Comparison of ENCODE assay signal across 1 cellular context in the genomic region with DNA sequence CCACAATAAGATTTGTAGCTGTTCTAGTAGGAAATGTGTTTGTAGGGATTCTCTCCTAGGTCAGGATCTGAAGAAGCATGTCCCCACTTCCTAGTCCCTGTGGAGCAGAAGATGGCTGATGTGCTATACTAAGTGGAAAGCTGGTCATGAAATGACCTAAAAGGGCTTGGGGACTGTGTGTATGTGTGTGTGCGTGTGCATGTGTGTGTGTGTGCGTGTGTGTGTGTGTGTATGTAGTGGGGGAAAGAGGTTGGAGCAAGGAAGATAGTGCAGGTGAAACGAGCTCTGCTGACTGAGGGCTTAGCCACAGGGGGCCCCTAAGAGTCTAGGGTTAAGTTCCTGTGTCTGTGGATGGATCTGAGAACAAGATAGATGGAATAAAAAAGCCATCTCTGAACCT.
A peak's percentile ranks its signal among the peaks of the same experiment; 100 is the strongest.
TF ChIP-seq lines count a peak whose summit lies in the region.

No MANE protein-coding gene starts in this region.

TF ChIP-seq in K562, 482 proteins besides CTCF, POLR2A, EP300 and RAD21 (continued from another document):
- TF ChIP-seq TAF7 (tag; IDR thresholded peaks at IDR 0.05): peak; percentile 25; the same call in 1 of the 2 replicates
- peak; percentile 51 for TF ChIP-seq ARID1B (IDR thresholded peaks at IDR 0.05)
- TF ChIP-seq, protein P1, sequence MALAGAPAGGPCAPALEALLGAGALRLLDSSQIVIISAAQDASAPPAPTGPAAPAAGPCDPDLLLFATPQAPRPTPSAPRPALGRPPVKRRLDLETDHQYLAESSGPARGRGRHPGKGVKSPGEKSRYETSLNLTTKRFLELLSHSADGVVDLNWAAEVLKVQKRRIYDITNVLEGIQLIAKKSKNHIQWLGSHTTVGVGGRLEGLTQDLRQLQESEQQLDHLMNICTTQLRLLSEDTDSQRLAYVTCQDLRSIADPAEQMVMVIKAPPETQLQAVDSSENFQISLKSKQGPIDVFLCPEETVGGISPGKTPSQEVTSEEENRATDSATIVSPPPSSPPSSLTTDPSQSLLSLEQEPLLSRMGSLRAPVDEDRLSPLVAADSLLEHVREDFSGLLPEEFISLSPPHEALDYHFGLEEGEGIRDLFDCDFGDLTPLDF (CRISPR knock-in tag; IDR thresholded peaks at IDR 0.05): no peak
- TF ChIP-seq, protein P2, sequence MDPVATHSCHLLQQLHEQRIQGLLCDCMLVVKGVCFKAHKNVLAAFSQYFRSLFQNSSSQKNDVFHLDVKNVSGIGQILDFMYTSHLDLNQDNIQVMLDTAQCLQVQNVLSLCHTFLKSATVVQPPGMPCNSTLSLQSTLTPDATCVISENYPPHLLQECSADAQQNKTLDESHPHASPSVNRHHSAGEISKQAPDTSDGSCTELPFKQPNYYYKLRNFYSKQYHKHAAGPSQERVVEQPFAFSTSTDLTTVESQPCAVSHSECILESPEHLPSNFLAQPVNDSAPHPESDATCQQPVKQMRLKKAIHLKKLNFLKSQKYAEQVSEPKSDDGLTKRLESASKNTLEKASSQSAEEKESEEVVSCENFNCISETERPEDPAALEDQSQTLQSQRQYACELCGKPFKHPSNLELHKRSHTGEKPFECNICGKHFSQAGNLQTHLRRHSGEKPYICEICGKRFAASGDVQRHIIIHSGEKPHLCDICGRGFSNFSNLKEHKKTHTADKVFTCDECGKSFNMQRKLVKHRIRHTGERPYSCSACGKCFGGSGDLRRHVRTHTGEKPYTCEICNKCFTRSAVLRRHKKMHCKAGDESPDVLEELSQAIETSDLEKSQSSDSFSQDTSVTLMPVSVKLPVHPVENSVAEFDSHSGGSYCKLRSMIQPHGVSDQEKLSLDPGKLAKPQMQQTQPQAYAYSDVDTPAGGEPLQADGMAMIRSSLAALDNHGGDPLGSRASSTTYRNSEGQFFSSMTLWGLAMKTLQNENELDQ (CRISPR knock-in tag; IDR thresholded peaks at IDR 0.05; ENCODE audit: borderline replicate concordance): no peak
- TF ChIP-seq, protein P3, sequence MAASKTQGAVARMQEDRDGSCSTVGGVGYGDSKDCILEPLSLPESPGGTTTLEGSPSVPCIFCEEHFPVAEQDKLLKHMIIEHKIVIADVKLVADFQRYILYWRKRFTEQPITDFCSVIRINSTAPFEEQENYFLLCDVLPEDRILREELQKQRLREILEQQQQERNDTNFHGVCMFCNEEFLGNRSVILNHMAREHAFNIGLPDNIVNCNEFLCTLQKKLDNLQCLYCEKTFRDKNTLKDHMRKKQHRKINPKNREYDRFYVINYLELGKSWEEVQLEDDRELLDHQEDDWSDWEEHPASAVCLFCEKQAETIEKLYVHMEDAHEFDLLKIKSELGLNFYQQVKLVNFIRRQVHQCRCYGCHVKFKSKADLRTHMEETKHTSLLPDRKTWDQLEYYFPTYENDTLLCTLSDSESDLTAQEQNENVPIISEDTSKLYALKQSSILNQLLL (CRISPR knock-in tag; IDR thresholded peaks at IDR 0.05; ENCODE audit: borderline replicate concordance): no peak
- TF ChIP-seq ASH1L (IDR thresholded peaks at IDR 0.05; ENCODE audit: borderline replicate concordance, low read depth, partially characterized antibody): no peak
- TF ChIP-seq, protein P4, sequence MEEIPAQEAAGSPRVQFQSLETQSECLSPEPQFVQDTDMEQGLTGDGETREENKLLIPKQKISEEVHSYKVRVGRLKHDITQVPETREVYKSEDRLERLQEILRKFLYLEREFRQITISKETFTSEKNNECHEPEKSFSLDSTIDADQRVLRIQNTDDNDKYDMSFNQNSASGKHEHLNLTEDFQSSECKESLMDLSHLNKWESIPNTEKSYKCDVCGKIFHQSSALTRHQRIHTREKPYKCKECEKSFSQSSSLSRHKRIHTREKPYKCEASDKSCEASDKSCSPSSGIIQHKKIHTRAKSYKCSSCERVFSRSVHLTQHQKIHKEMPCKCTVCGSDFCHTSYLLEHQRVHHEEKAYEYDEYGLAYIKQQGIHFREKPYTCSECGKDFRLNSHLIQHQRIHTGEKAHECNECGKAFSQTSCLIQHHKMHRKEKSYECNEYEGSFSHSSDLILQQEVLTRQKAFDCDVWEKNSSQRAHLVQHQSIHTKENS (CRISPR knock-in tag; IDR thresholded peaks at IDR 0.05): no peak
- TF ChIP-seq HEY1 (CRISPR knock-in tag; IDR thresholded peaks at IDR 0.05; ENCODE audit: borderline replicate concordance): no peak
- TF ChIP-seq, protein P5, sequence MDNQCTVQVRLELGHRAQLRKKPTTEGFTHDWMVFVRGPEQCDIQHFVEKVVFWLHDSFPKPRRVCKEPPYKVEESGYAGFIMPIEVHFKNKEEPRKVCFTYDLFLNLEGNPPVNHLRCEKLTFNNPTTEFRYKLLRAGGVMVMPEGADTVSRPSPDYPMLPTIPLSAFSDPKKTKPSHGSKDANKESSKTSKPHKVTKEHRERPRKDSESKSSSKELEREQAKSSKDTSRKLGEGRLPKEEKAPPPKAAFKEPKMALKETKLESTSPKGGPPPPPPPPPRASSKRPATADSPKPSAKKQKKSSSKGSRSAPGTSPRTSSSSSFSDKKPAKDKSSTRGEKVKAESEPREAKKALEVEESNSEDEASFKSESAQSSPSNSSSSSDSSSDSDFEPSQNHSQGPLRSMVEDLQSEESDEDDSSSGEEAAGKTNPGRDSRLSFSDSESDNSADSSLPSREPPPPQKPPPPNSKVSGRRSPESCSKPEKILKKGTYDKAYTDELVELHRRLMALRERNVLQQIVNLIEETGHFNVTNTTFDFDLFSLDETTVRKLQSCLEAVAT (IDR thresholded peaks at IDR 0.05): peak in 1 of 2 experiments; percentile 66; a peak in 1 of 4 replicates
- TF ChIP-seq KAT8 (IDR thresholded peaks at IDR 0.05; ENCODE audit: low read depth): no peak
- TF ChIP-seq ELF4 (CRISPR knock-in tag; IDR thresholded peaks at IDR 0.05): peak; percentile 72; the same call in 1 of the 2 replicates
- TF ChIP-seq, protein P6, sequence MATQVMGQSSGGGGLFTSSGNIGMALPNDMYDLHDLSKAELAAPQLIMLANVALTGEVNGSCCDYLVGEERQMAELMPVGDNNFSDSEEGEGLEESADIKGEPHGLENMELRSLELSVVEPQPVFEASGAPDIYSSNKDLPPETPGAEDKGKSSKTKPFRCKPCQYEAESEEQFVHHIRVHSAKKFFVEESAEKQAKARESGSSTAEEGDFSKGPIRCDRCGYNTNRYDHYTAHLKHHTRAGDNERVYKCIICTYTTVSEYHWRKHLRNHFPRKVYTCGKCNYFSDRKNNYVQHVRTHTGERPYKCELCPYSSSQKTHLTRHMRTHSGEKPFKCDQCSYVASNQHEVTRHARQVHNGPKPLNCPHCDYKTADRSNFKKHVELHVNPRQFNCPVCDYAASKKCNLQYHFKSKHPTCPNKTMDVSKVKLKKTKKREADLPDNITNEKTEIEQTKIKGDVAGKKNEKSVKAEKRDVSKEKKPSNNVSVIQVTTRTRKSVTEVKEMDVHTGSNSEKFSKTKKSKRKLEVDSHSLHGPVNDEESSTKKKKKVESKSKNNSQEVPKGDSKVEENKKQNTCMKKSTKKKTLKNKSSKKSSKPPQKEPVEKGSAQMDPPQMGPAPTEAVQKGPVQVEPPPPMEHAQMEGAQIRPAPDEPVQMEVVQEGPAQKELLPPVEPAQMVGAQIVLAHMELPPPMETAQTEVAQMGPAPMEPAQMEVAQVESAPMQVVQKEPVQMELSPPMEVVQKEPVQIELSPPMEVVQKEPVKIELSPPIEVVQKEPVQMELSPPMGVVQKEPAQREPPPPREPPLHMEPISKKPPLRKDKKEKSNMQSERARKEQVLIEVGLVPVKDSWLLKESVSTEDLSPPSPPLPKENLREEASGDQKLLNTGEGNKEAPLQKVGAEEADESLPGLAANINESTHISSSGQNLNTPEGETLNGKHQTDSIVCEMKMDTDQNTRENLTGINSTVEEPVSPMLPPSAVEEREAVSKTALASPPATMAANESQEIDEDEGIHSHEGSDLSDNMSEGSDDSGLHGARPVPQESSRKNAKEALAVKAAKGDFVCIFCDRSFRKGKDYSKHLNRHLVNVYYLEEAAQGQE (CRISPR knock-in tag; IDR thresholded peaks at IDR 0.05; ENCODE audit: low read depth): no peak
- no peak for TF ChIP-seq MBD2 (IDR thresholded peaks at IDR 0.05; ENCODE audit: borderline replicate concordance, low read depth)
- TF ChIP-seq BRD9 (IDR thresholded peaks at IDR 0.05; ENCODE audit: low read depth, partially characterized antibody): peak; percentile 47
- TF ChIP-seq, protein P7, sequence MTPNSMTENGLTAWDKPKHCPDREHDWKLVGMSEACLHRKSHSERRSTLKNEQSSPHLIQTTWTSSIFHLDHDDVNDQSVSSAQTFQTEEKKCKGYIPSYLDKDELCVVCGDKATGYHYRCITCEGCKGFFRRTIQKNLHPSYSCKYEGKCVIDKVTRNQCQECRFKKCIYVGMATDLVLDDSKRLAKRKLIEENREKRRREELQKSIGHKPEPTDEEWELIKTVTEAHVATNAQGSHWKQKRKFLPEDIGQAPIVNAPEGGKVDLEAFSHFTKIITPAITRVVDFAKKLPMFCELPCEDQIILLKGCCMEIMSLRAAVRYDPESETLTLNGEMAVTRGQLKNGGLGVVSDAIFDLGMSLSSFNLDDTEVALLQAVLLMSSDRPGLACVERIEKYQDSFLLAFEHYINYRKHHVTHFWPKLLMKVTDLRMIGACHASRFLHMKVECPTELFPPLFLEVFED (CRISPR knock-in tag; conservative IDR thresholded peaks at IDR 0.05): peak; percentile 83; the same call in 1 of the 2 replicates
- no peak for TF ChIP-seq GABPB1 (CRISPR knock-in tag; IDR thresholded peaks at IDR 0.05)
- TF ChIP-seq, protein P8, sequence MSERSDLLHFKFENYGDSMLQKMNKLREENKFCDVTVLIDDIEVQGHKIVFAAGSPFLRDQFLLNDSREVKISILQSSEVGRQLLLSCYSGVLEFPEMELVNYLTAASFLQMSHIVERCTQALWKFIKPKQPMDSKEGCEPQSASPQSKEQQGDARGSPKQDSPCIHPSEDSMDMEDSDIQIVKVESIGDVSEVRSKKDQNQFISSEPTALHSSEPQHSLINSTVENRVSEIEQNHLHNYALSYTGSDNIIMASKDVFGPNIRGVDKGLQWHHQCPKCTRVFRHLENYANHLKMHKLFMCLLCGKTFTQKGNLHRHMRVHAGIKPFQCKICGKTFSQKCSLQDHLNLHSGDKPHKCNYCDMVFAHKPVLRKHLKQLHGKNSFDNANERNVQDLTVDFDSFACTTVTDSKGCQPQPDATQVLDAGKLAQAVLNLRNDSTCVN (CRISPR knock-in tag; IDR thresholded peaks at IDR 0.05): peak; percentile 83; the same call in 1 of the 2 replicates
- TF ChIP-seq, protein P9, sequence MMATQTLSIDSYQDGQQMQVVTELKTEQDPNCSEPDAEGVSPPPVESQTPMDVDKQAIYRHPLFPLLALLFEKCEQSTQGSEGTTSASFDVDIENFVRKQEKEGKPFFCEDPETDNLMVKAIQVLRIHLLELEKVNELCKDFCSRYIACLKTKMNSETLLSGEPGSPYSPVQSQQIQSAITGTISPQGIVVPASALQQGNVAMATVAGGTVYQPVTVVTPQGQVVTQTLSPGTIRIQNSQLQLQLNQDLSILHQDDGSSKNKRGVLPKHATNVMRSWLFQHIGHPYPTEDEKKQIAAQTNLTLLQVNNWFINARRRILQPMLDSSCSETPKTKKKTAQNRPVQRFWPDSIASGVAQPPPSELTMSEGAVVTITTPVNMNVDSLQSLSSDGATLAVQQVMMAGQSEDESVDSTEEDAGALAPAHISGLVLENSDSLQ (IDR thresholded peaks at IDR 0.05): no peak
- TF ChIP-seq, protein P10, sequence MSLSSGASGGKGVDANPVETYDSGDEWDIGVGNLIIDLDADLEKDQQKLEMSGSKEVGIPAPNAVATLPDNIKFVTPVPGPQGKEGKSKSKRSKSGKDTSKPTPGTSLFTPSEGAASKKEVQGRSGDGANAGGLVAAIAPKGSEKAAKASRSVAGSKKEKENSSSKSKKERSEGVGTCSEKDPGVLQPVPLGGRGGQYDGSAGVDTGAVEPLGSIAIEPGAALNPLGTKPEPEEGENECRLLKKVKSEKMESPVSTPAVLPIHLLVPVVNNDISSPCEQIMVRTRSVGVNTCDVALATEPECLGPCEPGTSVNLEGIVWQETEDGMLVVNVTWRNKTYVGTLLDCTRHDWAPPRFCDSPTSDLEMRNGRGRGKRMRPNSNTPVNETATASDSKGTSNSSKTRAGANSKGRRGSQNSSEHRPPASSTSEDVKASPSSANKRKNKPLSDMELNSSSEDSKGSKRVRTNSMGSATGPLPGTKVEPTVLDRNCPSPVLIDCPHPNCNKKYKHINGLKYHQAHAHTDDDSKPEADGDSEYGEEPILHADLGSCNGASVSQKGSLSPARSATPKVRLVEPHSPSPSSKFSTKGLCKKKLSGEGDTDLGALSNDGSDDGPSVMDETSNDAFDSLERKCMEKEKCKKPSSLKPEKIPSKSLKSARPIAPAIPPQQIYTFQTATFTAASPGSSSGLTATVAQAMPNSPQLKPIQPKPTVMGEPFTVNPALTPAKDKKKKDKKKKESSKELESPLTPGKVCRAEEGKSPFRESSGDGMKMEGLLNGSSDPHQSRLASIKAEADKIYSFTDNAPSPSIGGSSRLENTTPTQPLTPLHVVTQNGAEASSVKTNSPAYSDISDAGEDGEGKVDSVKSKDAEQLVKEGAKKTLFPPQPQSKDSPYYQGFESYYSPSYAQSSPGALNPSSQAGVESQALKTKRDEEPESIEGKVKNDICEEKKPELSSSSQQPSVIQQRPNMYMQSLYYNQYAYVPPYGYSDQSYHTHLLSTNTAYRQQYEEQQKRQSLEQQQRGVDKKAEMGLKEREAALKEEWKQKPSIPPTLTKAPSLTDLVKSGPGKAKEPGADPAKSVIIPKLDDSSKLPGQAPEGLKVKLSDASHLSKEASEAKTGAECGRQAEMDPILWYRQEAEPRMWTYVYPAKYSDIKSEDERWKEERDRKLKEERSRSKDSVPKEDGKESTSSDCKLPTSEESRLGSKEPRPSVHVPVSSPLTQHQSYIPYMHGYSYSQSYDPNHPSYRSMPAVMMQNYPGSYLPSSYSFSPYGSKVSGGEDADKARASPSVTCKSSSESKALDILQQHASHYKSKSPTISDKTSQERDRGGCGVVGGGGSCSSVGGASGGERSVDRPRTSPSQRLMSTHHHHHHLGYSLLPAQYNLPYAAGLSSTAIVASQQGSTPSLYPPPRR (CRISPR knock-in tag; IDR thresholded peaks at IDR 0.05; ENCODE audit: borderline replicate concordance): no peak
- TF ChIP-seq CBX5 (IDR thresholded peaks at IDR 0.05; ENCODE audit: borderline replicate concordance, low read depth): no peak
- TF ChIP-seq, protein P11, sequence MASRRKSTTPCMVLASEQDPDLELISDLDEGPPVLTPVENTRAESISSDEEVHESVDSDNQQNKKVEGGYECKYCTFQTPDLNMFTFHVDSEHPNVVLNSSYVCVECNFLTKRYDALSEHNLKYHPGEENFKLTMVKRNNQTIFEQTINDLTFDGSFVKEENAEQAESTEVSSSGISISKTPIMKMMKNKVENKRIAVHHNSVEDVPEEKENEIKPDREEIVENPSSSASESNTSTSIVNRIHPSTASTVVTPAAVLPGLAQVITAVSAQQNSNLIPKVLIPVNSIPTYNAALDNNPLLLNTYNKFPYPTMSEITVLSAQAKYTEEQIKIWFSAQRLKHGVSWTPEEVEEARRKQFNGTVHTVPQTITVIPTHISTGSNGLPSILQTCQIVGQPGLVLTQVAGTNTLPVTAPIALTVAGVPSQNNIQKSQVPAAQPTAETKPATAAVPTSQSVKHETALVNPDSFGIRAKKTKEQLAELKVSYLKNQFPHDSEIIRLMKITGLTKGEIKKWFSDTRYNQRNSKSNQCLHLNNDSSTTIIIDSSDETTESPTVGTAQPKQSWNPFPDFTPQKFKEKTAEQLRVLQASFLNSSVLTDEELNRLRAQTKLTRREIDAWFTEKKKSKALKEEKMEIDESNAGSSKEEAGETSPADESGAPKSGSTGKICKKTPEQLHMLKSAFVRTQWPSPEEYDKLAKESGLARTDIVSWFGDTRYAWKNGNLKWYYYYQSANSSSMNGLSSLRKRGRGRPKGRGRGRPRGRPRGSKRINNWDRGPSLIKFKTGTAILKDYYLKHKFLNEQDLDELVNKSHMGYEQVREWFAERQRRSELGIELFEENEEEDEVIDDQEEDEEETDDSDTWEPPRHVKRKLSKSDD (conservative IDR thresholded peaks at IDR 0.05; ENCODE audit: low read length): no peak
- no peak for TF ChIP-seq GTF2E2 (tag; IDR thresholded peaks at IDR 0.05)
